ENCODE assay signal across 11 cellular contexts in genomic region chr2:240919786-240920782, GRCh38. TPM values are rescaled to one million over a fixed set of nuclear protein-coding genes. Genes with fewer than 3 reads are reported as not detected.
DNase-seq lines count a peak whose midpoint lies in the region; ATAC-seq and TF ChIP-seq lines count a peak whose summit lies in the region.
"Had no signal": no experiment of that assay in that cellular context is flagged by ENCODE, and none has a peak within 500 bp of the region (broad histone marks: within the 10 kb centered on the region; RNA-seq: fewer than 3 reads in every experiment).

No MANE protein-coding gene starts in this region.

- POLR2A ChIA-PET in activated naive CD8-positive, alpha-beta T cell treated with anti-CD3 and anti-CD28 coated beads, Interleukin-2, amount 10 ng/mL, durations not matched to agents 7 days and 5 days (lab: Charles Lee) = no interaction called here

- no peak overlapping the region for H3K9ac ChIP-seq in endodermal cell (ENCODE audit: extremely low read depth, low read length, poor library complexity, severe bottlenecking)
- H3K9ac ChIP-seq: BLaER1 treated with 17β-estradiol and CSF1 and Interleukin-3, amounts not matched to agents 10 nM and 100 nM had no signal

- DNase-seq in activated naive CD8-positive, alpha-beta T cell treated with anti-CD3 and anti-CD28 coated beads, Interleukin-2, amount 10 ng/mL, durations not matched to agents 7 days and 5 days = peak; percentile 26
- no peak for DNase-seq in activated naive CD8-positive, alpha-beta T cell treated with anti-CD3 and anti-CD28 coated beads for 36 hours
- DNase-seq in endodermal cell (peak; percentile 40), nephron progenitor cell (peak; percentile 9), aorta (peak; percentile 41 to 70), substantia nigra (lab: John Stamatoyannopoulos, UW) (no peak), foreskin fibroblast (no peak)
- DNase-seq: stimulated activated CD4-positive, alpha-beta T cell treated with anti-CD3 and anti-CD28 coated beads, Interleukin-2, amount 100 ng/mL, for 24 hours had no signal

- 92 to 95% methylated on average over 23 to 31 of the region's 31 CpGs for WGBS in endodermal cell (ENCODE audit: insufficient coverage in 1 of 2, insufficient read length in 1 of 2), 2 experiments
- WGBS in aorta, 2 donors = 86 to 93% methylated on average over 31 of the region's 31 CpGs

- TF ChIP-seq CTCF in endodermal cell (conservative IDR thresholded peaks at IDR 0.05) = no peak
- TF ChIP-seq CTCF in nephron progenitor cell (IDR thresholded peaks at IDR 0.05) = no peak
- no peak for TF ChIP-seq CTCF in foreskin fibroblast (IDR thresholded peaks at IDR 0.05; ENCODE audit: low read depth, low read length)

- H3K27ac Mint-ChIP-seq in activated naive CD8-positive, alpha-beta T cell treated with anti-CD3 and anti-CD28 coated beads, Interleukin-2, amount 10 ng/mL, durations not matched to agents 7 days and 5 days = no peak overlapping the region
- no peak overlapping the region for H3K27ac Mint-ChIP-seq in activated naive CD8-positive, alpha-beta T cell treated with anti-CD3 and anti-CD28 coated beads for 36 hours
- H3K27ac Mint-ChIP-seq in endodermal cell = no peak overlapping the region
- no peak overlapping the region for H3K27ac Mint-ChIP-seq in nephron progenitor cell

- H3K4me1 Mint-ChIP-seq in activated naive CD8-positive, alpha-beta T cell treated with anti-CD3 and anti-CD28 coated beads, Interleukin-2, amount 10 ng/mL, durations not matched to agents 7 days and 5 days = no peaks in the 10 kb centered on the region
- no peaks in the 10 kb centered on the region for H3K4me1 Mint-ChIP-seq in activated naive CD8-positive, alpha-beta T cell treated with anti-CD3 and anti-CD28 coated beads for 36 hours
- H3K4me1 Mint-ChIP-seq in endodermal cell (no peaks in the 10 kb centered on the region), nephron progenitor cell (peaks cover 10% of the 10 kb centered on the region)

- H3K9me3 ChIP-seq in endodermal cell (ENCODE audit: control insufficient read depth, low read length) (no peaks in the 10 kb centered on the region), aorta (ENCODE audit: control insufficient read depth, low read length) (no peaks in the 10 kb centered on the region)
- H3K9me3 ChIP-seq: BLaER1 treated with 17β-estradiol and CSF1 and Interleukin-3, amounts not matched to agents 10 nM and 100 nM had no signal

- H3K36me3 ChIP-seq in endodermal cell (ENCODE audit: control insufficient read depth, insufficient read depth, low read length) (no peaks in the 10 kb centered on the region), aorta (ENCODE audit: control insufficient read depth in 1 of 2, insufficient read depth in 2 of 2, low read length in 1 of 2) (no peaks in the 10 kb centered on the region)
- H3K36me3 ChIP-seq: BLaER1 treated with 17β-estradiol and CSF1 and Interleukin-3, amounts not matched to agents 10 nM and 100 nM had no signal

- H3K4me1 ChIP-seq in endodermal cell (ENCODE audit: control insufficient read depth, insufficient read depth, low read length) (no peaks in the 10 kb centered on the region), aorta (ENCODE audit: control insufficient read depth in 1 of 2, insufficient read depth in 2 of 2, low read length in 2 of 2) (no peaks in the 10 kb centered on the region)

- peaks cover 10% of the 10 kb centered on the region for H3K27me3 ChIP-seq in endodermal cell (ENCODE audit: control insufficient read depth, insufficient read depth, low read length, poor library complexity, severe bottlenecking)
- no peaks in the 10 kb centered on the region for H3K27me3 ChIP-seq in aorta (ENCODE audit: control insufficient read depth in 1 of 2, insufficient read depth in 2 of 2, low read length in 1 of 2)

- ATAC-seq in activated naive CD8-positive, alpha-beta T cell treated with anti-CD3 and anti-CD28 coated beads, Interleukin-2, amount 10 ng/mL, durations not matched to agents 7 days and 5 days (ENCODE audit: low read depth) = no peak
- no peak for ATAC-seq in aorta (ENCODE audit: low FRiP score)
- ATAC-seq in HG03025 (IDR thresholded peaks at IDR 0.05; ENCODE audit: low FRiP score, unreplicated experiment) = no peak

- intact Hi-C loops in aorta (cut with DNase I) = loop anchor here in 1 of 2 donors (5.0 to 10.0 kb wide), 2 partner anchors 72 to 135 kb away; no protein-coding TSS in a partner anchor

- H3K36me3 Mint-ChIP-seq in activated naive CD8-positive, alpha-beta T cell treated with anti-CD3 and anti-CD28 coated beads, Interleukin-2, amount 10 ng/mL, durations not matched to agents 7 days and 5 days = no peaks in the 10 kb centered on the region
- H3K36me3 Mint-ChIP-seq in activated naive CD8-positive, alpha-beta T cell treated with anti-CD3 and anti-CD28 coated beads for 36 hours = no peaks in the 10 kb centered on the region
- H3K36me3 Mint-ChIP-seq in endodermal cell (ENCODE audit: low read depth) (no peaks in the 10 kb centered on the region), nephron progenitor cell (ENCODE audit: low read depth) (no peaks in the 10 kb centered on the region)

- peaks cover 11% of the 10 kb centered on the region for H3K27me3 Mint-ChIP-seq in activated naive CD8-positive, alpha-beta T cell treated with anti-CD3 and anti-CD28 coated beads, Interleukin-2, amount 10 ng/mL, durations not matched to agents 7 days and 5 days
- H3K27me3 Mint-ChIP-seq in activated naive CD8-positive, alpha-beta T cell treated with anti-CD3 and anti-CD28 coated beads for 36 hours = peaks cover 11% of the 10 kb centered on the region
- H3K27me3 Mint-ChIP-seq in endodermal cell (ENCODE audit: insufficient read depth) = peaks cover 7% of the 10 kb centered on the region
- peaks cover 9% of the 10 kb centered on the region for H3K27me3 Mint-ChIP-seq in nephron progenitor cell (ENCODE audit: low read depth, poor library complexity)

- no peak overlapping the region for H3K4me3 Mint-ChIP-seq in activated naive CD8-positive, alpha-beta T cell treated with anti-CD3 and anti-CD28 coated beads, Interleukin-2, amount 10 ng/mL, durations not matched to agents 7 days and 5 days
- H3K4me3 Mint-ChIP-seq in activated naive CD8-positive, alpha-beta T cell treated with anti-CD3 and anti-CD28 coated beads for 36 hours = no peak overlapping the region
- H3K4me3 Mint-ChIP-seq in endodermal cell = no peak overlapping the region
- H3K4me3 Mint-ChIP-seq in nephron progenitor cell = no peak overlapping the region

- no peaks in the 10 kb centered on the region for H3K9me3 Mint-ChIP-seq in activated naive CD8-positive, alpha-beta T cell treated with anti-CD3 and anti-CD28 coated beads, Interleukin-2, amount 10 ng/mL, durations not matched to agents 7 days and 5 days
- no peaks in the 10 kb centered on the region for H3K9me3 Mint-ChIP-seq in activated naive CD8-positive, alpha-beta T cell treated with anti-CD3 and anti-CD28 coated beads for 36 hours
- H3K9me3 Mint-ChIP-seq in endodermal cell (no peaks in the 10 kb centered on the region), nephron progenitor cell (no peaks in the 10 kb centered on the region)

- H3K27ac ChIP-seq in endodermal cell (ENCODE audit: low read depth, low read length) = no peak overlapping the region
- no peak overlapping the region for H3K27ac ChIP-seq in aorta (ENCODE audit: low read depth in 1 of 2, low read length in 2 of 2)
- no peak overlapping the region for H3K27ac ChIP-seq in substantia nigra (ENCODE audit: low read depth, low read length, poor library complexity, severe bottlenecking)
- H3K27ac ChIP-seq: BLaER1 treated with 17β-estradiol and CSF1 and Interleukin-3, amounts not matched to agents 10 nM and 100 nM had no signal

- no peak overlapping the region for H3K4me3 ChIP-seq in endodermal cell (ENCODE audit: low read length)
- no peak overlapping the region for H3K4me3 ChIP-seq in aorta (ENCODE audit: low read length in 2 of 2)
- H3K4me3 ChIP-seq in foreskin fibroblast (ENCODE audit: low read depth in 1 of 2, low read length in 2 of 2) = no peak overlapping the region
- H3K4me3 ChIP-seq: BLaER1 treated with 17β-estradiol and CSF1 and Interleukin-3, amounts not matched to agents 10 nM and 100 nM had no signal

RNA-seq across cellular contexts. Expression of gene CROCC2, which starts 13.9 kb away (rescaled TPM):
- total RNA-seq in activated naive CD8-positive, alpha-beta T cell treated with anti-CD3 and anti-CD28 coated beads, Interleukin-2, amount 10 ng/mL, durations not matched to agents 7 days and 5 days = not detected
- not detected for total RNA-seq in activated naive CD8-positive, alpha-beta T cell treated with anti-CD3 and anti-CD28 coated beads for 36 hours
- total RNA-seq in endodermal cell = not detected
- polyA plus RNA-seq in endodermal cell (2013, experiment 1 of 2) = not detected
- not detected for polyA plus RNA-seq in endodermal cell (2013, experiment 2 of 2)
- under 1 TPM; 0.13 to 0.45 TPM for total RNA-seq in aorta
- not detected for polyA plus RNA-seq in aorta
- total RNA-seq: subcutaneous adipose tissue had no signal

RNA-seq across cellular contexts. Expression of gene MAB21L4, which starts 24.1 kb away (rescaled TPM):
- total RNA-seq in activated naive CD8-positive, alpha-beta T cell treated with anti-CD3 and anti-CD28 coated beads, Interleukin-2, amount 10 ng/mL, durations not matched to agents 7 days and 5 days = not detected
- not detected for total RNA-seq in activated naive CD8-positive, alpha-beta T cell treated with anti-CD3 and anti-CD28 coated beads for 36 hours
- total RNA-seq in endodermal cell (under 1 TPM in 1 of 2 donors, not detected in 1; 0.31 TPM), aorta (not detected)
- polyA plus RNA-seq in endodermal cell (2013, experiment 1 of 2) = not detected
- not detected for polyA plus RNA-seq in endodermal cell (2013, experiment 2 of 2)
- polyA plus RNA-seq in aorta = 1 to 10 TPM in 1 of 2 donors, not detected in 1; 5.5 TPM
- total RNA-seq: subcutaneous adipose tissue had no signal

RNA-seq across cellular contexts. Expression of gene AGXT, which starts 51.5 kb away (rescaled TPM):
- total RNA-seq in activated naive CD8-positive, alpha-beta T cell treated with anti-CD3 and anti-CD28 coated beads, Interleukin-2, amount 10 ng/mL, durations not matched to agents 7 days and 5 days = not detected
- not detected for total RNA-seq in activated naive CD8-positive, alpha-beta T cell treated with anti-CD3 and anti-CD28 coated beads for 36 hours
- total RNA-seq in endodermal cell (under 1 TPM in 1 of 2 donors, not detected in 1; 0.31 TPM), aorta (not detected)
- polyA plus RNA-seq in endodermal cell (2013, experiment 1 of 2) = not detected
- polyA plus RNA-seq in endodermal cell (2013, experiment 2 of 2) = not detected
- not detected for polyA plus RNA-seq in aorta

Comparison
In these comparisons a context has a peak if more than half of its experiments do, and no peak if none do; other contexts are left out.
1. DNase-seq: peak in activated naive CD8-positive, alpha-beta T cell treated with anti-CD3 and anti-CD28 coated beads, Interleukin-2, amount 10 ng/mL, durations not matched to agents 7 days and 5 days (single experiment), endodermal cell (single experiment), nephron progenitor cell (single experiment) and aorta (2 of 2); none in activated naive CD8-positive, alpha-beta T cell treated with anti-CD3 and anti-CD28 coated beads for 36 hours (single experiment), substantia nigra (0 of 49) and foreskin fibroblast (0 of 2).